In genomic region chr20:10475225-10475624, GRCh38 we compare ENCODE assay signal across 18 cellular contexts. TPM values are rescaled to one million over a fixed set of nuclear protein-coding genes. Genes with fewer than 3 reads are reported as not detected.
A peak's percentile ranks its signal among the peaks of the same experiment; 100 is the strongest.
DNase-seq lines count a peak whose midpoint lies in the region; ATAC-seq, FAIRE-seq and TF ChIP-seq lines count a peak whose summit lies in the region.
"Had no signal": no experiment of that assay in that cellular context is flagged by ENCODE, and none has a peak within 500 bp of the region (broad histone marks: within the 10 kb centered on the region; RNA-seq: fewer than 3 reads in every experiment).

No MANE protein-coding gene starts in this region.

- no peak overlapping the region for H3K9ac ChIP-seq in K562 (ENCODE audit: insufficient read depth in 1 of 2, low read depth in 2 of 2, low read length in 2 of 2)

- H3K27me3 Mint-ChIP-seq in CD14-positive monocyte (ENCODE audit: low read depth in 3 of 3), result no peaks in the 10 kb centered on the region
- no peaks in the 10 kb centered on the region for H3K27me3 Mint-ChIP-seq in natural killer cell treated with Interleukin-12 subunit alpha and Interleukin-12 subunit beta and Interleukin-15 and Interleukin-18, amount 100 ng/mL, for 72 hours

- peak; percentile 36 for ATAC-seq in HG02885 (IDR thresholded peaks at IDR 0.05; ENCODE audit: poor library complexity, unreplicated experiment)
- ATAC-seq in K562, result peak; percentile 64
- ATAC-seq in natural killer cell treated with Interleukin-12 subunit alpha and Interleukin-12 subunit beta and Interleukin-15 and Interleukin-18, amount 100 ng/mL, for 72 hours, result peak; percentile 56 to 61
- no peak for ATAC-seq in GM21717 (IDR thresholded peaks at IDR 0.05; ENCODE audit: unreplicated experiment)
- ATAC-seq in HG02973 (IDR thresholded peaks at IDR 0.05; ENCODE audit: unreplicated experiment), result no peak

- TF ChIP-seq POLR2A in K562 (conservative IDR thresholded peaks at IDR 0.05), result no peak

- no peaks in the 10 kb centered on the region for H3K36me3 ChIP-seq in K562 (ENCODE audit: control insufficient read depth, insufficient read depth, low read length)
- H3K36me3 ChIP-seq: adrenal gland, SJCRH30 had no signal

- FAIRE-seq in K562 (lab: Jason Lieb, UNC), result no peak
- FAIRE-seq: D721Med, islet of Langerhans, TTC549 had no signal

- 0 out of 4 replicates have a peak, but pooled peaks of 1 of the 2 experiments have one; percentile 6 for TF ChIP-seq RAD21 in K562 (CRISPR knock-in tag; conservative IDR thresholded peaks at IDR 0.05 in 1 of 2, IDR thresholded peaks at IDR 0.05 in 1 of 2)

- H2AFZ ChIP-seq in K562 (ENCODE audit: low read depth, low read length), result no peak overlapping the region

- no peak overlapping the region for H3K4me3 Mint-ChIP-seq in CD14-positive monocyte
- H3K4me3 Mint-ChIP-seq in natural killer cell treated with Interleukin-12 subunit alpha and Interleukin-12 subunit beta and Interleukin-15 and Interleukin-18, amount 100 ng/mL, for 72 hours, result no peak overlapping the region
- H3K4me3 Mint-ChIP-seq: mesothelial cell of epicardium had no signal

- CTCF ChIA-PET in K562 (lab: Yijun Ruan, JAX; ENCODE audit: low intra/inter-chr PET ratio), result no interaction called here

- no peaks in the 10 kb centered on the region for H3K9me1 ChIP-seq in K562 (ENCODE audit: control insufficient read depth, insufficient read depth, low read length)

- peaks cover 0 to 16% of the 10 kb centered on the region in 2 experiments; a peak in 4 of 5 replicates for H3K4me1 ChIP-seq in K562 (replicated peaks in 1 of 2; ENCODE audit: control insufficient read depth in 2 of 2, insufficient read depth in 2 of 2, low read length in 2 of 2)

- peaks cover 3 to 12% (median 8%) of the 10 kb centered on the region in 7 donors for H3K9me3 Mint-ChIP-seq in CD14-positive monocyte
- H3K9me3 Mint-ChIP-seq in natural killer cell treated with Interleukin-12 subunit alpha and Interleukin-12 subunit beta and Interleukin-15 and Interleukin-18, amount 100 ng/mL, for 72 hours, result no peaks in the 10 kb centered on the region
- H3K9me3 Mint-ChIP-seq: activated T-helper 2 cell treated with anti-CD3 and anti-CD28 coated beads, Interferon-gamma antibody, Interleukin-2, Interleukin-4, amounts not matched to agents 10 μg/mL and 5 μg/mL and 100 μg/mL, durations not matched to agents 14 hours and 24 hours and 36 hours; mesothelial cell of epicardium had no signal

- peaks cover 6% of the 10 kb centered on the region in 2 donors for H3K36me3 Mint-ChIP-seq in CD14-positive monocyte
- H3K36me3 Mint-ChIP-seq in natural killer cell treated with Interleukin-12 subunit alpha and Interleukin-12 subunit beta and Interleukin-15 and Interleukin-18, amount 100 ng/mL, for 72 hours, result no peaks in the 10 kb centered on the region
- H3K36me3 Mint-ChIP-seq: mesothelial cell of epicardium had no signal

- H4K20me1 ChIP-seq in K562 (replicated peaks; ENCODE audit: control insufficient read depth, insufficient read depth, low read length), result no peaks in the 10 kb centered on the region

- no peak overlapping the region for H3K27ac ChIP-seq in K562 (ENCODE audit: extremely low read depth, low read depth, low read length)
- H3K27ac ChIP-seq: SJCRH30 had no signal

- intact Hi-C loops in CD14-positive monocyte (cut with micrococcal nuclease) (loop anchor here (5.0 to 10.0 kb wide), 2 partner anchors 37 to 50 kb away; no protein-coding TSS in a partner anchor), K562 (cut with micrococcal nuclease) (loop anchor here (5.0 kb wide), 1 partner anchor 52 kb away; no protein-coding TSS in a partner anchor)

- BruUV-seq in K562 (replicated peaks; lab: Mats Ljungman, UMichigan), result no TSS peak

- no peaks in the 10 kb centered on the region for H3K9me3 ChIP-seq in K562 (replicated peaks; ENCODE audit: control insufficient read depth, insufficient read depth, low read depth, low read length)
- H3K9me3 ChIP-seq: adrenal gland, SJCRH30 had no signal

- peak overlapping the region; percentile 18 to 87 (median 81) for H3K27ac Mint-ChIP-seq in CD14-positive monocyte
- H3K27ac Mint-ChIP-seq in natural killer cell treated with Interleukin-12 subunit alpha and Interleukin-12 subunit beta and Interleukin-15 and Interleukin-18, amount 100 ng/mL, for 72 hours, result peak overlapping the region in 1 of 2 donors; percentile 85
- H3K27ac Mint-ChIP-seq: activated T-helper 2 cell treated with anti-CD3 and anti-CD28 coated beads, Interferon-gamma antibody, Interleukin-2, Interleukin-4, amounts not matched to agents 10 μg/mL and 5 μg/mL and 100 μg/mL, durations not matched to agents 14 hours and 24 hours and 36 hours; mesothelial cell of epicardium had no signal

- POLR2A ChIA-PET in K562 (lab: Yijun Ruan, JAX), result interaction anchor here (0.5 kb wide), 1 partner anchor 635 kb away, joined by 3 read pairs; no protein-coding TSS in a partner anchor

- H3K27me3 ChIP-seq in K562 (ENCODE audit: control insufficient read depth in 2 of 2, insufficient read depth in 2 of 2, low read length in 2 of 2), result no peaks in the 10 kb centered on the region
- H3K27me3 ChIP-seq: adrenal gland, SJCRH30 had no signal

- WGBS in K562 (ENCODE audit: insufficient coverage, low coverage, missing lambda C conversion rate), result 68% methylated on average over 2 of the region's 2 CpGs

- DNase-seq in CD14-positive monocyte (ENCODE audit: low spot score), result no peak
- peak in 1 of 4 experiments; percentile 13 for DNase-seq in K562 (ENCODE audit: extremely low read depth in 1 of 4, low spot score in 3 of 4)
- no peak for DNase-seq in natural killer cell treated with Interleukin-12 subunit alpha and Interleukin-12 subunit beta and Interleukin-15 and Interleukin-18, amount 100 ng/mL, for 72 hours (ENCODE audit: low spot score)
- DNase-seq in Ammon's horn (ENCODE audit: low spot score), result no peak
- DNase-seq in stimulated activated CD4-positive, alpha-beta T cell treated with anti-CD3 and anti-CD28 coated beads, Interleukin-4, amount 100 ng/mL, for 24 hours, result no peak
- DNase-seq: activated CD8-positive, alpha-beta memory T cell treated with anti-CD3 and anti-CD28 coated beads for 24 hours; adrenal gland; NCI-H146; NCI-H226; SJCRH30 had no signal

- H3K4me2 ChIP-seq in K562 (ENCODE audit: insufficient read depth, low read length), result no peak overlapping the region

- TF ChIP-seq CTCF in CD14-positive monocyte (IDR thresholded peaks at IDR 0.05) (no peak), K562 (IDR thresholded peaks at IDR 0.05 in 2 of 3, conservative IDR thresholded peaks at IDR 0.05 in 1 of 3; ENCODE audit: insufficient read depth in 2 of 3, low read depth in 1 of 3, low read length in 3 of 3) (0 out of 6 replicates have a peak, but pooled peaks of 1 of the 3 experiments have one; percentile 10)

- H3K4me3 ChIP-seq in K562, result no peak overlapping the region
- H3K4me3 ChIP-seq: adrenal gland, SJCRH30 had no signal

- H3K79me2 ChIP-seq in K562 (ENCODE audit: control insufficient read depth, insufficient read depth, low read length), result no peaks in the 10 kb centered on the region

- in situ Hi-C loops in K562 (cut with MboI), result no loop called here

- no peak for TF ChIP-seq EP300 in K562 (IDR thresholded peaks at IDR 0.05; ENCODE audit: low read length)

- peaks cover 33% of the 10 kb centered on the region for H3K4me1 Mint-ChIP-seq in CD14-positive monocyte
- peaks cover 17 to 20% of the 10 kb centered on the region in 2 donors for H3K4me1 Mint-ChIP-seq in natural killer cell treated with Interleukin-12 subunit alpha and Interleukin-12 subunit beta and Interleukin-15 and Interleukin-18, amount 100 ng/mL, for 72 hours (ENCODE audit: low read depth in 2 of 2)

RNA-seq across cellular contexts. Expression of gene SLX4IP, which starts 40.1 kb away (rescaled TPM):
- 1 to 10 TPM in 1 of 2 donors, under 1 TPM in 1; 0.76 to 1.1 TPM for polyA plus RNA-seq in CD14-positive monocyte
- 2.6 and 8.5 TPM in 2 replicates for total RNA-seq in K562 (2011; cell fraction: chromatin; rRNA removed; ENCODE audit: low replicate concordance)
- total RNA-seq in K562 (2011; cell fraction: nucleolus; rRNA removed), result 2.2 and 2.8 TPM in 2 replicates
- 5.3 and 7.3 TPM in 2 replicates for total RNA-seq in K562 (2011; cell fraction: nucleoplasm; rRNA removed)
- total RNA-seq in K562 (2014; rRNA removed), result 2.8 and 2.9 TPM in 2 replicates
- 5.1 and 5.5 TPM in 2 replicates for total RNA-seq in K562 (2014; rRNA removed; fragmentation: Illumina TruSeq; extraction: Trizol)
- total RNA-seq in K562 (2015; rRNA removed; fragmentation: Illumina TruSeq; extraction: Trizol), result 4.4 and 5.4 TPM in 2 replicates
- total RNA-seq in K562 (2021), result 4.1 and 4.6 TPM in 2 replicates
- 2.5 and 3.2 TPM in 2 replicates for polyA plus RNA-seq in K562 (2011; rRNA removed)
- polyA plus RNA-seq in K562 (2011; cell fraction: cytosol; rRNA removed), result 1.3 and 2.3 TPM in 2 replicates
- polyA plus RNA-seq in K562 (2011; cell fraction: nucleus; rRNA removed), result 2.6 and 4.0 TPM in 2 replicates
- 1.8 and 2.1 TPM in 2 replicates for polyA plus RNA-seq in K562 (2012)
- 2.2 and 2.9 TPM in 2 replicates for polyA plus RNA-seq in K562 (2014; fragmentation: Illumina TruSeq; extraction: Trizol)
- 1 to 10 TPM; 3.5 to 5.9 TPM for polyA plus RNA-seq in K562 (2014; fragmentation: Nextera tagmentation; extraction: Ambion mirVana)
- polyA plus RNA-seq in K562 (2014; rRNA removed), result 1.4 and 1.5 TPM in 2 replicates
- polyA minus RNA-seq in K562 (2011; rRNA and poly(A)+ RNA removed), result 8.3 and 10.2 TPM in 2 replicates
- 5.1 and 5.4 TPM in 2 replicates for polyA minus RNA-seq in K562 (2011; cell fraction: cytosol; rRNA and poly(A)+ RNA removed)
- polyA minus RNA-seq in K562 (2011; cell fraction: nucleus; rRNA and poly(A)+ RNA removed), result 2.3 and 6.3 TPM in 2 replicates
- total RNA-seq in natural killer cell treated with Interleukin-12 subunit alpha and Interleukin-12 subunit beta and Interleukin-15 and Interleukin-18, amount 100 ng/mL, for 72 hours, result 1 to 10 TPM; 3.2 to 4.9 TPM

RNA-seq across cellular contexts. Expression of gene MKKS, which starts 41.2 kb away (rescaled TPM):
- polyA plus RNA-seq in CD14-positive monocyte (10 to 100 TPM; 31.8 to 34.6 TPM), K562 (2011; rRNA removed) (26.8 and 36.6 TPM in 2 replicates), K562 (2014; fragmentation: Illumina TruSeq; extraction: Trizol) (13.2 and 17.7 TPM in 2 replicates), K562 (2014; fragmentation: Nextera tagmentation; extraction: Ambion mirVana) (10 to 100 TPM in 1 of 2 experiments, 1 to 10 TPM in 1; 7.7 to 12.0 TPM), K562 (2014; rRNA removed) (13.5 and 14.8 TPM in 2 replicates)
- 5.3 and 12.6 TPM in 2 replicates for total RNA-seq in K562 (2011; cell fraction: chromatin; rRNA removed; ENCODE audit: low replicate concordance)
- total RNA-seq in K562 (2011; cell fraction: nucleolus; rRNA removed), result 2.5 and 3.2 TPM in 2 replicates
- 9.2 and 16.5 TPM in 2 replicates for total RNA-seq in K562 (2011; cell fraction: nucleoplasm; rRNA removed)
- total RNA-seq in K562 (2014; rRNA removed) (6.4 and 6.8 TPM in 2 replicates), K562 (2014; rRNA removed; fragmentation: Illumina TruSeq; extraction: Trizol) (14.6 and 16.0 TPM in 2 replicates), K562 (2015; rRNA removed; fragmentation: Illumina TruSeq; extraction: Trizol) (10.9 and 11.3 TPM in 2 replicates), K562 (2021) (11.2 and 13.2 TPM in 2 replicates)
- polyA plus RNA-seq in K562 (2011; cell fraction: cytosol; rRNA removed), result 5.7 and 15.9 TPM in 2 replicates
- polyA plus RNA-seq in K562 (2011; cell fraction: nucleus; rRNA removed), result 8.2 and 16.8 TPM in 2 replicates
- 10.7 and 16.5 TPM in 2 replicates for polyA plus RNA-seq in K562 (2012)
- 16.3 and 26.2 TPM in 2 replicates for polyA minus RNA-seq in K562 (2011; rRNA and poly(A)+ RNA removed)
- polyA minus RNA-seq in K562 (2011; cell fraction: cytosol; rRNA and poly(A)+ RNA removed), result 5.6 and 5.9 TPM in 2 replicates
- polyA minus RNA-seq in K562 (2011; cell fraction: nucleus; rRNA and poly(A)+ RNA removed), result 2.8 and 10.9 TPM in 2 replicates
- 1 to 10 TPM; 5.6 to 5.7 TPM for total RNA-seq in natural killer cell treated with Interleukin-12 subunit alpha and Interleukin-12 subunit beta and Interleukin-15 and Interleukin-18, amount 100 ng/mL, for 72 hours

Comparison
In these comparisons a context has a peak if more than half of its experiments do, and no peak if none do; other contexts are left out.
1. ATAC-seq: peak in HG02885 (single experiment), K562 (single experiment) and natural killer cell treated with Interleukin-12 subunit alpha and Interleukin-12 subunit beta and Interleukin-15 and Interleukin-18, amount 100 ng/mL, for 72 hours (2 of 2); none in GM21717 (single experiment) and HG02973 (single experiment).